In the genomic region with DNA sequence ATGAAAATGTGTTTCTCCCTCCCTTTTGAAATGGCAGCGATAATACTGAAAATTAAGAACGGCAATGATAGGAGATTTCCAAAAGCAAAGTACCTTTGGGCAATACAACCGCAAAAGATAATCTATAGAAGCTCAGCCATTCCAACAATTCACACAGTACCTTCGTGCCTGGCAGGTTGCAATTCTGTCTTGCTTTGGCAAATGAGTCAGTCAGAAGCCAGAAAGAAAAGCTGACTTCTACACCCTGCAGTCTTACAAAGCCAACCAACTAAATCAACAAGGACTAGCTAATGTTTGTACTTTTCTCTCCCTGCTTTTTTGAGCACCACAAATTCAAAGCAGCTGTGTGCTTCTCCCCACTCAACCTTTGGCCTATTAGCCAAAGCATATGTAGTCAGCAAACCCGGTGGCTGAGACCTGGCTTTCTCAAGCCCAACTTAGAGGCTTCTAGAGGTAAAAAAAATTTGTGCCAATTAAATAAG, we compare ENCODE assay signal across 14 cellular contexts. TPM values are rescaled to one million over a fixed set of nuclear protein-coding genes. Genes with fewer than 3 reads are reported as not detected.
DNase-seq lines count a peak whose midpoint lies in the region; ATAC-seq, FAIRE-seq and TF ChIP-seq lines count a peak whose summit lies in the region.
"Had no signal": no experiment of that assay in that cellular context is flagged by ENCODE, and none has a peak within 500 bp of the region (broad histone marks: within the 10 kb centered on the region; RNA-seq: fewer than 3 reads in every experiment).

No MANE protein-coding gene starts in this region.

- H3K79me2 ChIP-seq in K562 (ENCODE audit: control insufficient read depth, insufficient read depth, low read length) = no peaks in the 10 kb centered on the region

- H3K4me3 ChIP-seq in K562 (no peak overlapping the region), right lobe of liver (no peak overlapping the region)
- H3K4me3 ChIP-seq: neural progenitor cell, testis had no signal

- no peak overlapping the region for H3K9ac ChIP-seq in K562 (ENCODE audit: insufficient read depth in 1 of 2, low read depth in 2 of 2, low read length in 2 of 2)
- H3K9ac ChIP-seq: neural progenitor cell had no signal

- H3K27me3 ChIP-seq in K562 (ENCODE audit: control insufficient read depth in 2 of 2, insufficient read depth in 2 of 2, low read length in 2 of 2) (peaks cover 0 to 9% of the 10 kb centered on the region in 2 experiments; a peak in 1 of 5 replicates), right lobe of liver (no peaks in the 10 kb centered on the region)
- H3K27me3 ChIP-seq: neural progenitor cell, testis had no signal

- H3K4me1 ChIP-seq in K562 (replicated peaks in 1 of 2; ENCODE audit: control insufficient read depth in 2 of 2, insufficient read depth in 2 of 2, low read length in 2 of 2) = peaks cover 7 to 22% of the 10 kb centered on the region in 2 experiments; a peak in 4 of 5 replicates
- peaks cover 0 to 47% (median 19%) of the 10 kb centered on the region in 4 donors for H3K4me1 ChIP-seq in right lobe of liver

- H3K27ac Mint-ChIP-seq in activated naive CD4-positive, alpha-beta T cell treated with anti-CD3 and anti-CD28 coated beads, Interleukin-2, amount 50 U/mL, for 72 hours = no peak overlapping the region
- H3K27ac Mint-ChIP-seq: activated CD4-positive, alpha-beta memory T cell treated with anti-CD3 and anti-CD28 coated beads for 36 hours had no signal

- no peak for TF ChIP-seq EP300 in K562 (IDR thresholded peaks at IDR 0.05; ENCODE audit: low read length)

- no peak overlapping the region for H3K4me2 ChIP-seq in K562 (ENCODE audit: insufficient read depth, low read length)
- H3K4me2 ChIP-seq: neural progenitor cell had no signal

- TF ChIP-seq CTCF in K562 (IDR thresholded peaks at IDR 0.05 in 2 of 3, conservative IDR thresholded peaks at IDR 0.05 in 1 of 3; ENCODE audit: insufficient read depth in 2 of 3, low read depth in 1 of 3, low read length in 3 of 3) (no peak), right lobe of liver (IDR thresholded peaks at IDR 0.05) (no peak)

- WGBS in K562 (ENCODE audit: insufficient coverage, low coverage, missing lambda C conversion rate) = 27% methylated on average over 5 of the region's 5 CpGs
- WGBS in right lobe of liver (ENCODE audit: insufficient coverage, low coverage, low lambda C conversion rate, missing lambda C conversion rate) = 51% methylated on average over 5 of the region's 5 CpGs

- H3K27ac ChIP-seq in K562 (ENCODE audit: extremely low read depth, low read depth, low read length) (no peak overlapping the region), right lobe of liver (peak overlapping the region; percentile 57 to 94 (median 92))
- H3K27ac ChIP-seq: neural progenitor cell, testis had no signal

- peak; percentile 91 for DNase-seq in DMS53 (lab: John Stamatoyannopoulos, UW)
- peak; percentile 27 for DNase-seq in NCI-H1092 treated with DMSO at 0.1 percent for 48 hours (lab: John Stamatoyannopoulos, UW)
- DNase-seq in K562 (ENCODE audit: extremely low read depth in 1 of 4, low spot score in 3 of 4) = no peak
- DNase-seq in right lobe of liver = peak in 1 of 3 donors; percentile 71
- DNase-seq in NCI-H226 = no peak
- no peak for DNase-seq in activated naive CD4-positive, alpha-beta T cell treated with anti-CD3 and anti-CD28 coated beads, Interleukin-2, amount 50 U/mL, for 72 hours (ENCODE audit: low spot score in 2 of 2)
- no peak for DNase-seq in GOT3 (lab: John Stamatoyannopoulos, UW)
- DNase-seq: activated CD4-positive, alpha-beta memory T cell treated with anti-CD3 and anti-CD28 coated beads for 36 hours; NCI-H524 treated with DMSO at 0.1 percent for 48 hours; testis had no signal

- TF ChIP-seq POLR2A in K562 (conservative IDR thresholded peaks at IDR 0.05) (no peak), right lobe of liver (IDR thresholded peaks at IDR 0.05) (peak; percentile 26)

- H3K9me1 ChIP-seq in K562 (ENCODE audit: control insufficient read depth, insufficient read depth, low read length) = no peaks in the 10 kb centered on the region

- peak overlapping the region; percentile 6; the same call in 1 of the 2 replicates for H2AFZ ChIP-seq in K562 (ENCODE audit: low read depth, low read length)
- H2AFZ ChIP-seq: neural progenitor cell had no signal

- H3K36me3 ChIP-seq in K562 (ENCODE audit: control insufficient read depth, insufficient read depth, low read length) (no peaks in the 10 kb centered on the region), right lobe of liver (no peaks in the 10 kb centered on the region)
- H3K36me3 ChIP-seq: neural progenitor cell had no signal

- POLR2A ChIA-PET in K562 (lab: Yijun Ruan, JAX) = interaction anchor here (1.1 to 1.7 kb wide), 3 partner anchors 8 to 26 kb away, joined by 3 to 6 read pairs (median 6); partner anchors contain the start of gene ID2

- no peak for FAIRE-seq in K562 (lab: Jason Lieb, UNC)
- FAIRE-seq: bronchial epithelial cell had no signal

- no peaks in the 10 kb centered on the region for H3K9me3 ChIP-seq in K562 (replicated peaks; ENCODE audit: control insufficient read depth, insufficient read depth, low read depth, low read length)
- no peaks in the 10 kb centered on the region for H3K9me3 ChIP-seq in right lobe of liver
- H3K9me3 ChIP-seq: testis had no signal

- no peak for TF ChIP-seq RAD21 in K562 (CRISPR knock-in tag; conservative IDR thresholded peaks at IDR 0.05 in 1 of 2, IDR thresholded peaks at IDR 0.05 in 1 of 2)

- BruUV-seq in K562 (replicated peaks; lab: Mats Ljungman, UMichigan) = no TSS peak

- no peak for ATAC-seq in K562
- peak; percentile 31 to 58 (median 48) for ATAC-seq in right lobe of liver
- ATAC-seq in HG02588 (IDR thresholded peaks at IDR 0.05; ENCODE audit: unreplicated experiment) = no peak
- ATAC-seq in activated naive CD4-positive, alpha-beta T cell treated with anti-CD3 and anti-CD28 coated beads, Interleukin-2, amount 50 U/mL, for 72 hours = no peak
- ATAC-seq: Right ventricle myocardium inferior had no signal

- H3K36me3 Mint-ChIP-seq in activated naive CD4-positive, alpha-beta T cell treated with anti-CD3 and anti-CD28 coated beads, Interleukin-2, amount 50 U/mL, for 72 hours = no peaks in the 10 kb centered on the region
- H3K36me3 Mint-ChIP-seq: activated CD4-positive, alpha-beta memory T cell treated with anti-CD3 and anti-CD28 coated beads for 36 hours had no signal

- CTCF ChIA-PET in K562 (lab: Yijun Ruan, JAX; ENCODE audit: low intra/inter-chr PET ratio) = no interaction called here

- H4K20me1 ChIP-seq in K562 (replicated peaks; ENCODE audit: control insufficient read depth, insufficient read depth, low read length) = no peaks in the 10 kb centered on the region

- H3K9me3 Mint-ChIP-seq in activated naive CD4-positive, alpha-beta T cell treated with anti-CD3 and anti-CD28 coated beads, Interleukin-2, amount 50 U/mL, for 72 hours = no peaks in the 10 kb centered on the region
- H3K9me3 Mint-ChIP-seq: activated CD4-positive, alpha-beta memory T cell treated with anti-CD3 and anti-CD28 coated beads for 36 hours had no signal

- in situ Hi-C loops in K562 (cut with MboI) = no loop called here

- intact Hi-C loops in K562 (cut with micrococcal nuclease) = no loop called here
- intact Hi-C loops in right lobe of liver (cut with DNase I) = no loop called here

TF ChIP-seq in K562, 482 proteins besides CTCF, POLR2A, EP300 and RAD21 (continues in another document):
- TF ChIP-seq OTX1 (CRISPR knock-in tag; IDR thresholded peaks at IDR 0.05) (no peak), GABPB1 (CRISPR knock-in tag; IDR thresholded peaks at IDR 0.05) (no peak), THRB (CRISPR knock-in tag; conservative IDR thresholded peaks at IDR 0.05) (no peak), HNRNPLL (IDR thresholded peaks at IDR 0.05; ENCODE audit: low read depth, low read length, poor library complexity, severe bottlenecking) (no peak), PPARD (CRISPR knock-in tag; IDR thresholded peaks at IDR 0.05) (no peak), RBM14 (IDR thresholded peaks at IDR 0.05; ENCODE audit: borderline replicate concordance, insufficient read depth, low read depth, low read length) (no peak), NR3C1 (CRISPR knock-in tag; IDR thresholded peaks at IDR 0.05) (no peak)

RNA-seq across cellular contexts. Expression of gene ID2, which starts 25.7 kb away (rescaled TPM):
- 13.4 and 28.3 TPM in 2 replicates for total RNA-seq in K562 (2011; cell fraction: chromatin; rRNA removed; ENCODE audit: low replicate concordance)
- 27.2 and 33.5 TPM in 2 replicates for total RNA-seq in K562 (2011; cell fraction: nucleolus; rRNA removed)
- 24.2 and 26.6 TPM in 2 replicates for total RNA-seq in K562 (2011; cell fraction: nucleoplasm; rRNA removed)
- 11.3 and 16.6 TPM in 2 replicates for total RNA-seq in K562 (2014; rRNA removed)
- 9.3 and 11.0 TPM in 2 replicates for total RNA-seq in K562 (2014; rRNA removed; fragmentation: Illumina TruSeq; extraction: Trizol)
- 6.2 and 8.0 TPM in 2 replicates for total RNA-seq in K562 (2015; rRNA removed; fragmentation: Illumina TruSeq; extraction: Trizol)
- 8.3 and 11.1 TPM in 2 replicates for total RNA-seq in K562 (2021)
- 16.7 and 29.0 TPM in 2 replicates for polyA plus RNA-seq in K562 (2011; rRNA removed)
- 22.2 and 66.4 TPM in 2 replicates for polyA plus RNA-seq in K562 (2011; cell fraction: cytosol; rRNA removed)
- polyA plus RNA-seq in K562 (2011; cell fraction: nucleus; rRNA removed) = 29.5 and 79.3 TPM in 2 replicates
- 20.6 and 22.3 TPM in 2 replicates for polyA plus RNA-seq in K562 (2012)
- 14.9 and 20.5 TPM in 2 replicates for polyA plus RNA-seq in K562 (2014; fragmentation: Illumina TruSeq; extraction: Trizol)
- polyA plus RNA-seq in K562 (2014; fragmentation: Nextera tagmentation; extraction: Ambion mirVana) = 10 to 100 TPM; 17.4 to 23.1 TPM
- polyA plus RNA-seq in K562 (2014; rRNA removed) = 28.8 and 35.7 TPM in 2 replicates
- polyA minus RNA-seq in K562 (2011; rRNA and poly(A)+ RNA removed) = 8.8 and 21.6 TPM in 2 replicates
- 6.0 and 9.3 TPM in 2 replicates for polyA minus RNA-seq in K562 (2011; cell fraction: cytosol; rRNA and poly(A)+ RNA removed)
- 38.2 and 39.5 TPM in 2 replicates for polyA minus RNA-seq in K562 (2011; cell fraction: nucleus; rRNA and poly(A)+ RNA removed)
- 100 to 1,000 TPM; 103 to 520 (median 191) TPM for total RNA-seq in right lobe of liver
- 100 to 1,000 TPM in 1 of 2 donors, 10 to 100 TPM in 1; 42.8 to 272 TPM for total RNA-seq in activated naive CD4-positive, alpha-beta T cell treated with anti-CD3 and anti-CD28 coated beads, Interleukin-2, amount 50 U/mL, for 72 hours

Comparison
In these comparisons a context has a peak if more than half of its experiments do, and no peak if none do; other contexts are left out.
1. DNase-seq: peak in DMS53 (single experiment) and NCI-H1092 treated with DMSO at 0.1 percent for 48 hours (single experiment); none in K562 (0 of 4), NCI-H226 (single experiment), activated naive CD4-positive, alpha-beta T cell treated with anti-CD3 and anti-CD28 coated beads, Interleukin-2, amount 50 U/mL, for 72 hours (0 of 2) and GOT3 (single experiment).
2. ATAC-seq: peak in right lobe of liver (4 of 4); none in K562 (single experiment), HG02588 (single experiment) and activated naive CD4-positive, alpha-beta T cell treated with anti-CD3 and anti-CD28 coated beads, Interleukin-2, amount 50 U/mL, for 72 hours (0 of 2).